ENCODE assay signal across 11 cellular contexts in genomic region chr19:15502264-15502663, GRCh38. TPM values are rescaled to one million over a fixed set of nuclear protein-coding genes. Genes with fewer than 3 reads are reported as not detected.
"Had no signal": no experiment of that assay in that cellular context is flagged by ENCODE, and none has a peak within 500 bp of the region (broad histone marks: within the 10 kb centered on the region; RNA-seq: fewer than 3 reads in every experiment).

No MANE protein-coding gene starts in this region.

- DNase-seq: GM23248, GOT3, H7, IMR-90, KBM-7 had no signal

- H3K4me1 ChIP-seq: HAP-1 had no signal

- H2AFZ ChIP-seq: GM23248 had no signal

- H3K4me3 ChIP-seq: GM23248, HAP-1 had no signal

- H3K4me2 ChIP-seq: KMS-11 had no signal

- H3K27ac ChIP-seq: GM23248, KMS-11 had no signal

- H3K9me3 ChIP-seq: HAP-1 had no signal

- FAIRE-seq: HTR-8/SVneo had no signal

- ATAC-seq: HCT116 had no signal

- H3K36me3 ChIP-seq: HAP-1 had no signal

- H3K9ac ChIP-seq: GM23248, KMS-11 had no signal

RNA-seq across cellular contexts. Expression of gene CYP4F22, which starts 6.1 kb away (rescaled TPM):
- total RNA-seq: GM23248, H7, HT-29, IMR-90 had no signal
- polyA plus RNA-seq: GM23248, IMR-90 had no signal

RNA-seq across cellular contexts. Expression of gene PGLYRP2, which starts 23.0 kb away (rescaled TPM):
- total RNA-seq: GM23248, H4, H7, HT-29, IMR-90 had no signal
- polyA plus RNA-seq: GM23248, IMR-90 had no signal

RNA-seq across cellular contexts. Expression of gene RASAL3, which starts 37.9 kb away (rescaled TPM):
- total RNA-seq: GM23248, H4, H7, HT-29, IMR-90 had no signal
- polyA plus RNA-seq: GM23248 had no signal
